1 cellular context compared by ENCODE assay signal in genomic region chr19:1860133-1860775, GRCh38.
TF ChIP-seq lines count a peak whose summit lies in the region.

No MANE protein-coding gene starts in this region.

TF ChIP-seq in HepG2, 621 proteins besides CTCF, POLR2A, EP300 and RAD21 (continued from another document and continues in another):
- TF ChIP-seq ZNF224 (CRISPR knock-in tag; IDR thresholded peaks at IDR 0.05) (no peak), SIX4 (CRISPR knock-in tag; IDR thresholded peaks at IDR 0.05) (no peak), PHF21A (CRISPR knock-in tag; IDR thresholded peaks at IDR 0.05) (peak; percentile 61), U2AF2 (IDR thresholded peaks at IDR 0.05; ENCODE audit: low read depth, low read length) (0 out of 2 replicates have a peak, but pooled peaks have one; percentile 39), ZNF841 (CRISPR knock-in tag; IDR thresholded peaks at IDR 0.05; ENCODE audit: borderline replicate concordance) (peak; percentile 60; the same call in 1 of the 2 replicates), ZNF335 (CRISPR knock-in tag; IDR thresholded peaks at IDR 0.05) (peak; percentile 80), RFXANK (CRISPR knock-in tag; IDR thresholded peaks at IDR 0.05) (no peak), ZBTB7A (CRISPR knock-in tag; IDR thresholded peaks at IDR 0.05) (0 out of 2 replicates have a peak, but pooled peaks have one; percentile 24), TBL1XR1 (IDR thresholded peaks at IDR 0.05; ENCODE audit: borderline replicate concordance, low read length, partially characterized antibody) (peak; percentile 33), ZNF501 (CRISPR knock-in tag; IDR thresholded peaks at IDR 0.05) (0 out of 2 replicates have a peak, but pooled peaks have one; percentile 54), POLR2G (IDR thresholded peaks at IDR 0.05; ENCODE audit: low read depth, low read length) (peak; percentile 69), SRSF9 (IDR thresholded peaks at IDR 0.05; ENCODE audit: borderline replicate concordance, insufficient read depth, low read depth, low read length, poor library complexity, severe bottlenecking) (no peak), BHLHE40 (IDR thresholded peaks at IDR 0.05; ENCODE audit: low read length) (peak; percentile 28; the same call in 1 of the 2 replicates), NR2F6 (IDR thresholded peaks at IDR 0.05) (no peak), NR2F6 (CRISPR knock-in tag; IDR thresholded peaks at IDR 0.05) (0 out of 2 replicates have a peak, but pooled peaks have one; percentile 11), ZNF781 (CRISPR knock-in tag; IDR thresholded peaks at IDR 0.05; ENCODE audit: borderline replicate concordance, not compliant biosample characterization) (no peak), ZNF850 (CRISPR knock-in tag; conservative IDR thresholded peaks at IDR 0.05) (no peak), ZNF318 (CRISPR knock-in tag; IDR thresholded peaks at IDR 0.05) (no peak), SRF (IDR thresholded peaks at IDR 0.05; ENCODE audit: low read depth, low read length) (no peak), TFDP2 (CRISPR knock-in tag; IDR thresholded peaks at IDR 0.05) (0 out of 2 replicates have a peak, but pooled peaks have one; percentile 19), IKZF4 (CRISPR knock-in tag; IDR thresholded peaks at IDR 0.05; ENCODE audit: borderline replicate concordance, low read depth, not compliant biosample characterization) (no peak), RBFOX2 (IDR thresholded peaks at IDR 0.05; ENCODE audit: low read depth, low read length) (peak; percentile 58; the same call in 1 of the 2 replicates), KDM3A (CRISPR knock-in tag; IDR thresholded peaks at IDR 0.05; ENCODE audit: low read depth) (no peak), ZNF280B (CRISPR knock-in tag; IDR thresholded peaks at IDR 0.05; ENCODE audit: borderline replicate concordance) (peak; percentile 12; the same call in 1 of the 2 replicates), REXO4 (CRISPR knock-in tag; IDR thresholded peaks at IDR 0.05; ENCODE audit: borderline replicate concordance) (no peak), BRCA1 (CRISPR knock-in tag; IDR thresholded peaks at IDR 0.05) (no peak), KDM6A (CRISPR knock-in tag; IDR thresholded peaks at IDR 0.05; ENCODE audit: low read depth) (0 out of 2 replicates have a peak, but pooled peaks have one; percentile 36), RFX3 (CRISPR knock-in tag; IDR thresholded peaks at IDR 0.05) (peak; percentile 84), ESRRA (CRISPR knock-in tag; IDR thresholded peaks at IDR 0.05; ENCODE audit: low read depth) (no peak), ZNF589 (CRISPR knock-in tag; conservative IDR thresholded peaks at IDR 0.05) (0 out of 2 replicates have a peak, but pooled peaks have one; percentile 37), SIN3A (IDR thresholded peaks at IDR 0.05; ENCODE audit: borderline replicate concordance, low read depth, low read length) (peak; percentile 96; the same call in 1 of the 2 replicates), ERF (CRISPR knock-in tag; IDR thresholded peaks at IDR 0.05) (no peak), ZNF326 (CRISPR knock-in tag; IDR thresholded peaks at IDR 0.05; ENCODE audit: borderline replicate concordance) (no peak), ZNF788 (CRISPR knock-in tag; IDR thresholded peaks at IDR 0.05; ENCODE audit: borderline replicate concordance) (peak; percentile 21; the same call in 1 of the 2 replicates), ATF6 (CRISPR knock-in tag; conservative IDR thresholded peaks at IDR 0.05) (0 out of 2 replicates have a peak, but pooled peaks have one; percentile 36)
- TF ChIP-seq, protein P1, sequence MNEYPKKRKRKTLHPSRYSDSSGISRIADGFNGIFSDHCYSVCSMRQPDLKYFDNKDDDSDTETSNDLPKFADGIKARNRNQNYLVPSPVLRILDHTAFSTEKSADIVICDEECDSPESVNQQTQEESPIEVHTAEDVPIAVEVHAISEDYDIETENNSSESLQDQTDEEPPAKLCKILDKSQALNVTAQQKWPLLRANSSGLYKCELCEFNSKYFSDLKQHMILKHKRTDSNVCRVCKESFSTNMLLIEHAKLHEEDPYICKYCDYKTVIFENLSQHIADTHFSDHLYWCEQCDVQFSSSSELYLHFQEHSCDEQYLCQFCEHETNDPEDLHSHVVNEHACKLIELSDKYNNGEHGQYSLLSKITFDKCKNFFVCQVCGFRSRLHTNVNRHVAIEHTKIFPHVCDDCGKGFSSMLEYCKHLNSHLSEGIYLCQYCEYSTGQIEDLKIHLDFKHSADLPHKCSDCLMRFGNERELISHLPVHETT (CRISPR knock-in tag; conservative IDR thresholded peaks at IDR 0.05): no peak
- TF ChIP-seq, protein P2, sequence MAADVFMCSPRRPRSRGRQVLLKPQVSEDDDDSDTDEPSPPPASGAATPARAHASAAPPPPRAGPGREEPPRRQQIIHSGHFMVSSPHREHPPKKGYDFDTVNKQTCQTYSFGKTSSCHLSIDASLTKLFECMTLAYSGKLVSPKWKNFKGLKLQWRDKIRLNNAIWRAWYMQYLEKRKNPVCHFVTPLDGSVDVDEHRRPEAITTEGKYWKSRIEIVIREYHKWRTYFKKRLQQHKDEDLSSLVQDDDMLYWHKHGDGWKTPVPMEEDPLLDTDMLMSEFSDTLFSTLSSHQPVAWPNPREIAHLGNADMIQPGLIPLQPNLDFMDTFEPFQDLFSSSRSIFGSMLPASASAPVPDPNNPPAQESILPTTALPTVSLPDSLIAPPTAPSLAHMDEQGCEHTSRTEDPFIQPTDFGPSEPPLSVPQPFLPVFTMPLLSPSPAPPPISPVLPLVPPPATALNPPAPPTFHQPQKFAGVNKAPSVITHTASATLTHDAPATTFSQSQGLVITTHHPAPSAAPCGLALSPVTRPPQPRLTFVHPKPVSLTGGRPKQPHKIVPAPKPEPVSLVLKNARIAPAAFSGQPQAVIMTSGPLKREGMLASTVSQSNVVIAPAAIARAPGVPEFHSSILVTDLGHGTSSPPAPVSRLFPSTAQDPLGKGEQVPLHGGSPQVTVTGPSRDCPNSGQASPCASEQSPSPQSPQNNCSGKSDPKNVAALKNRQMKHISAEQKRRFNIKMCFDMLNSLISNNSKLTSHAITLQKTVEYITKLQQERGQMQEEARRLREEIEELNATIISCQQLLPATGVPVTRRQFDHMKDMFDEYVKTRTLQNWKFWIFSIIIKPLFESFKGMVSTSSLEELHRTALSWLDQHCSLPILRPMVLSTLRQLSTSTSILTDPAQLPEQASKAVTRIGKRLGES (CRISPR knock-in tag; IDR thresholded peaks at IDR 0.05; ENCODE audit: borderline replicate concordance): no peak
- TF ChIP-seq, protein P3, sequence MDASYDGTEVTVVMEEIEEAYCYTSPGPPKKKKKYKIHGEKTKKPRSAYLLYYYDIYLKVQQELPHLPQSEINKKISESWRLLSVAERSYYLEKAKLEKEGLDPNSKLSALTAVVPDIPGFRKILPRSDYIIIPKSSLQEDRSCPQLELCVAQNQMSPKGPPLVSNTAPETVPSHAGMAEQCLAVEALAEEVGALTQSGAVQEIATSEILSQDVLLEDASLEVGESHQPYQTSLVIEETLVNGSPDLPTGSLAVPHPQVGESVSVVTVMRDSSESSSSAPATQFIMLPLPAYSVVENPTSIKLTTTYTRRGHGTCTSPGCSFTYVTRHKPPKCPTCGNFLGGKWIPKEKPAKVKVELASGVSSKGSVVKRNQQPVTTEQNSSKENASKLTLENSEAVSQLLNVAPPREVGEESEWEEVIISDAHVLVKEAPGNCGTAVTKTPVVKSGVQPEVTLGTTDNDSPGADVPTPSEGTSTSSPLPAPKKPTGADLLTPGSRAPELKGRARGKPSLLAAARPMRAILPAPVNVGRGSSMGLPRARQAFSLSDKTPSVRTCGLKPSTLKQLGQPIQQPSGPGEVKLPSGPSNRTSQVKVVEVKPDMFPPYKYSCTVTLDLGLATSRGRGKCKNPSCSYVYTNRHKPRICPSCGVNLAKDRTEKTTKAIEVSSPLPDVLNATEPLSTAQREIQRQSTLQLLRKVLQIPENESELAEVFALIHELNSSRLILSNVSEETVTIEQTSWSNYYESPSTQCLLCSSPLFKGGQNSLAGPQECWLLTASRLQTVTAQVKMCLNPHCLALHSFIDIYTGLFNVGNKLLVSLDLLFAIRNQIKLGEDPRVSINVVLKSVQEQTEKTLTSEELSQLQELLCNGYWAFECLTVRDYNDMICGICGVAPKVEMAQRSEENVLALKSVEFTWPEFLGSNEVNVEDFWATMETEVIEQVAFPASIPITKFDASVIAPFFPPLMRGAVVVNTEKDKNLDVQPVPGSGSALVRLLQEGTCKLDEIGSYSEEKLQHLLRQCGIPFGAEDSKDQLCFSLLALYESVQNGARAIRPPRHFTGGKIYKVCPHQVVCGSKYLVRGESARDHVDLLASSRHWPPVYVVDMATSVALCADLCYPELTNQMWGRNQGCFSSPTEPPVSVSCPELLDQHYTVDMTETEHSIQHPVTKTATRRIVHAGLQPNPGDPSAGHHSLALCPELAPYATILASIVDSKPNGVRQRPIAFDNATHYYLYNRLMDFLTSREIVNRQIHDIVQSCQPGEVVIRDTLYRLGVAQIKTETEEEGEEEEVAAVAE (CRISPR knock-in tag; IDR thresholded peaks at IDR 0.05; ENCODE audit: borderline replicate concordance): no peak
